ENCODE assay signal across 1 cellular context in genomic region chr2:181790716-181791649, GRCh38.
TF ChIP-seq lines count a peak whose summit lies in the region.

No MANE protein-coding gene starts in this region.

TF ChIP-seq in HepG2, 621 proteins besides CTCF, POLR2A, EP300 and RAD21 (continued from another document and continues in another):
- TF ChIP-seq DZIP1 (CRISPR knock-in tag; IDR thresholded peaks at IDR 0.05) (no peak), TMF1 (CRISPR knock-in tag; IDR thresholded peaks at IDR 0.05; ENCODE audit: low read depth) (no peak), PHF8 (CRISPR knock-in tag; IDR thresholded peaks at IDR 0.05) (peak; percentile 44), FIP1L1 (IDR thresholded peaks at IDR 0.05; ENCODE audit: borderline replicate concordance, insufficient read depth, low read depth, low read length) (no peak), ZNF484 (CRISPR knock-in tag; IDR thresholded peaks at IDR 0.05; ENCODE audit: borderline replicate concordance, low read depth) (no peak), ZNF773 (CRISPR knock-in tag; IDR thresholded peaks at IDR 0.05; ENCODE audit: borderline replicate concordance) (no peak), ZNF282 (IDR thresholded peaks at IDR 0.05; ENCODE audit: partially characterized antibody) (no peak), CBFB (CRISPR knock-in tag; IDR thresholded peaks at IDR 0.05) (0 out of 2 replicates have a peak, but pooled peaks have one; percentile 33), ZNF709 (CRISPR knock-in tag; IDR thresholded peaks at IDR 0.05) (no peak), POGZ (CRISPR knock-in tag; IDR thresholded peaks at IDR 0.05) (peak; percentile 70), ZNF563 (CRISPR knock-in tag; IDR thresholded peaks at IDR 0.05) (no peak), ZNF660 (CRISPR knock-in tag; IDR thresholded peaks at IDR 0.05; ENCODE audit: borderline replicate concordance, low read depth) (no peak), ZFP36L2 (CRISPR knock-in tag; IDR thresholded peaks at IDR 0.05) (no peak), SP5 (CRISPR knock-in tag; IDR thresholded peaks at IDR 0.05; ENCODE audit: borderline replicate concordance, low read depth) (peak; percentile 13; the same call in 1 of the 2 replicates), KDM3A (CRISPR knock-in tag; IDR thresholded peaks at IDR 0.05; ENCODE audit: low read depth) (no peak), ZFAT (CRISPR knock-in tag; conservative IDR thresholded peaks at IDR 0.05) (no peak), U2AF2 (IDR thresholded peaks at IDR 0.05; ENCODE audit: low read depth, low read length) (no peak), ZNF558 (CRISPR knock-in tag; IDR thresholded peaks at IDR 0.05; ENCODE audit: borderline replicate concordance) (no peak), ZNF205 (CRISPR knock-in tag; IDR thresholded peaks at IDR 0.05) (no peak), ZNF234 (CRISPR knock-in tag; conservative IDR thresholded peaks at IDR 0.05) (no peak), ZNF407 (CRISPR knock-in tag; IDR thresholded peaks at IDR 0.05; ENCODE audit: not compliant biosample characterization) (no peak), ZNF597 (CRISPR knock-in tag; IDR thresholded peaks at IDR 0.05) (no peak), FOXP4 (CRISPR knock-in tag; IDR thresholded peaks at IDR 0.05) (peak; percentile 87), RBAK (CRISPR knock-in tag; IDR thresholded peaks at IDR 0.05) (no peak), MED13 (CRISPR knock-in tag; IDR thresholded peaks at IDR 0.05) (no peak), ZSCAN21 (CRISPR knock-in tag; IDR thresholded peaks at IDR 0.05; ENCODE audit: borderline replicate concordance) (no peak), ZNF644 (CRISPR knock-in tag; IDR thresholded peaks at IDR 0.05; ENCODE audit: low read depth) (no peak; the same call in none of the 2 replicates), DRAP1 (CRISPR knock-in tag; IDR thresholded peaks at IDR 0.05) (peak; percentile 28; the same call in 1 of the 2 replicates), ZNF570 (CRISPR knock-in tag; IDR thresholded peaks at IDR 0.05; ENCODE audit: borderline replicate concordance) (no peak), DNMT1 (CRISPR knock-in tag; IDR thresholded peaks at IDR 0.05) (no peak), ATF7-NPFF (CRISPR knock-in tag; IDR thresholded peaks at IDR 0.05; ENCODE audit: low read depth) (no peak; the same call in 1 of the 2 replicates), ARHGAP35 (CRISPR knock-in tag; IDR thresholded peaks at IDR 0.05; ENCODE audit: borderline replicate concordance) (no peak), ZNF280D (CRISPR knock-in tag; IDR thresholded peaks at IDR 0.05) (peak; percentile 73; the same call in 1 of the 2 replicates), POGK (CRISPR knock-in tag; conservative IDR thresholded peaks at IDR 0.05) (peak; percentile 70), ZNF775 (CRISPR knock-in tag; IDR thresholded peaks at IDR 0.05; ENCODE audit: borderline replicate concordance) (no peak), MED1 (CRISPR knock-in tag; IDR thresholded peaks at IDR 0.05) (peak; percentile 57), NCOR1 (IDR thresholded peaks at IDR 0.05; ENCODE audit: borderline replicate concordance, low read length) (no peak; the same call in 1 of the 2 replicates), ZNF468 (CRISPR knock-in tag; IDR thresholded peaks at IDR 0.05) (no peak), ZMYM3 (CRISPR knock-in tag; IDR thresholded peaks at IDR 0.05) (peak; percentile 82), MEIS2 (CRISPR knock-in tag; IDR thresholded peaks at IDR 0.05) (peak; percentile 42; the same call in 1 of the 2 replicates), ZNF777 (CRISPR knock-in tag; IDR thresholded peaks at IDR 0.05) (0 out of 2 replicates have a peak, but pooled peaks have one; percentile 17), ZNF292 (CRISPR knock-in tag; IDR thresholded peaks at IDR 0.05; ENCODE audit: borderline replicate concordance, low read depth) (peak; percentile 94), JUN (CRISPR knock-in tag; IDR thresholded peaks at IDR 0.05) (no peak), CHD4 (IDR thresholded peaks at IDR 0.05; ENCODE audit: borderline replicate concordance, low read length) (peak; percentile 63; the same call in 1 of the 2 replicates), HES4 (CRISPR knock-in tag; IDR thresholded peaks at IDR 0.05; ENCODE audit: borderline replicate concordance) (no peak), ZNF230 (CRISPR knock-in tag; IDR thresholded peaks at IDR 0.05) (no peak)
